ENCODE assay signal across 8 cellular contexts in genomic region chr2:221276601-221277000, GRCh38.
"Had no signal": no experiment of that assay in that cellular context is flagged by ENCODE, and none has a peak within 500 bp of the region (broad histone marks: within the 10 kb centered on the region; RNA-seq: fewer than 3 reads in every experiment).

No MANE protein-coding gene starts in this region.

- FAIRE-seq: G401.6, GM12878, GM12891, GM12892, GM18507, GM19239 had no signal

- DNase-seq: GDM1, GF-D8 had no signal

- H3K4me3 ChIP-seq: GM12878 had no signal

- ATAC-seq: GM12878 had no signal
